ENCODE assay signal across 8 cellular contexts in genomic region chr1:16912791-16913615, GRCh38. TPM values are rescaled to one million over a fixed set of nuclear protein-coding genes. Genes with fewer than 3 reads are reported as not detected.
DNase-seq lines count a peak whose midpoint lies in the region; ATAC-seq, FAIRE-seq and TF ChIP-seq lines count a peak whose summit lies in the region.
"Not testable (repeated sequence)": the region's sequence is repeated elsewhere in the genome, so short reads cannot be mapped to it uniquely, and the experiment has no call there.

No MANE protein-coding gene starts in this region.

- not testable (repeated sequence) for H3K36me3 ChIP-seq in BLaER1 treated with 17β-estradiol and CSF1 and Interleukin-3, amounts not matched to agents 10 nM and 100 nM; HUES48 (ENCODE audit: control insufficient read depth, insufficient read depth, low read length); SU-DHL-6 (ENCODE audit: low read length); kidney (ENCODE audit: control insufficient read depth in 1 of 2, insufficient read depth in 2 of 2, low read length in 2 of 2); neuron (ENCODE audit: insufficient read depth, low read length)

- peak overlapping the region; percentile 85 to 100 (median 96) for H3K4me2 ChIP-seq in BLaER1 treated with 17β-estradiol and CSF1 and Interleukin-3, amounts not matched to agents 10 nM and 100 nM
- H3K4me2 ChIP-seq in SU-DHL-6 (ENCODE audit: low read depth, low read length, poor library complexity, severe bottlenecking) = peak overlapping the region; percentile 60

- peaks cover 32% of the 10 kb centered on the region for H3K4me1 Mint-ChIP-seq in activated naive CD8-positive, alpha-beta T cell treated with anti-CD3 and anti-CD28 coated beads, Interleukin-2, amount 50 U/mL, for 24 hours

- H3K9me3 Mint-ChIP-seq in activated naive CD8-positive, alpha-beta T cell treated with anti-CD3 and anti-CD28 coated beads, Interleukin-2, amount 50 U/mL, for 24 hours = not testable (repeated sequence)

- H3K27me3 ChIP-seq in BLaER1 treated with 17β-estradiol and CSF1 and Interleukin-3, amounts not matched to agents 10 nM and 100 nM; HUES48 (ENCODE audit: control insufficient read depth, insufficient read depth, low read length); SU-DHL-6 (ENCODE audit: low read length); neuron (ENCODE audit: insufficient read depth, low read length): not testable (repeated sequence)

- not testable (repeated sequence) for H3K79me2 ChIP-seq in SU-DHL-6 (ENCODE audit: insufficient read depth, low read length)

- H3K4me1 ChIP-seq in BLaER1 treated with 17β-estradiol and CSF1 and Interleukin-3, amounts not matched to agents 10 nM and 100 nM = peaks cover 23 to 42% (median 36%) of the 10 kb centered on the region in 10 experiments
- not testable (repeated sequence) for H3K4me1 ChIP-seq in HUES48 (ENCODE audit: control insufficient read depth, insufficient read depth, low read length); neuron (ENCODE audit: insufficient read depth, low read length)
- peaks cover 14 to 25% of the 10 kb centered on the region in 2 donors for H3K4me1 ChIP-seq in kidney (ENCODE audit: control insufficient read depth in 1 of 2, insufficient read depth in 1 of 2, low read depth in 1 of 2, low read length in 2 of 2)

- TF ChIP-seq CTCF in SU-DHL-6 (IDR thresholded peaks at IDR 0.05; ENCODE audit: insufficient read depth, low read length, poor library complexity, severe bottlenecking); epithelial cell of esophagus (IDR thresholded peaks at IDR 0.05; ENCODE audit: insufficient read depth, low read depth, low read length, missing control alignments); kidney (IDR thresholded peaks at IDR 0.05; ENCODE audit: borderline replicate concordance, extremely low read depth, insufficient read depth): not testable (repeated sequence)

- peak overlapping the region; percentile 39 for H3K27ac Mint-ChIP-seq in activated naive CD8-positive, alpha-beta T cell treated with anti-CD3 and anti-CD28 coated beads, Interleukin-2, amount 50 U/mL, for 24 hours

- not testable (repeated sequence) for ATAC-seq in activated naive CD8-positive, alpha-beta T cell treated with anti-CD3 and anti-CD28 coated beads, Interleukin-2, amount 50 U/mL, for 24 hours

- H3K9me3 ChIP-seq in BLaER1 treated with 17β-estradiol and CSF1 and Interleukin-3, amounts not matched to agents 10 nM and 100 nM (replicated peaks in 1 of 11); HUES48 (ENCODE audit: control insufficient read depth, insufficient read depth, low read length); SU-DHL-6 (ENCODE audit: insufficient read depth, low read length); kidney (ENCODE audit: control insufficient read depth in 1 of 2, low read length in 2 of 2); neuron (ENCODE audit: low read length): not testable (repeated sequence)

- intact Hi-C loops in kidney (cut with DNase I) = not testable (repeated sequence)

- peak overlapping the region; percentile 77 for H3K4me3 Mint-ChIP-seq in activated naive CD8-positive, alpha-beta T cell treated with anti-CD3 and anti-CD28 coated beads, Interleukin-2, amount 50 U/mL, for 24 hours

- H3K36me3 Mint-ChIP-seq in activated naive CD8-positive, alpha-beta T cell treated with anti-CD3 and anti-CD28 coated beads, Interleukin-2, amount 50 U/mL, for 24 hours (ENCODE audit: low read depth) = not testable (repeated sequence)

- not testable (repeated sequence) for H4K20me1 ChIP-seq in BLaER1 treated with 17β-estradiol and CSF1 and Interleukin-3, amounts not matched to agents 10 nM and 100 nM; SU-DHL-6 (ENCODE audit: low read depth, low read length)

- not testable (repeated sequence) for H3K27me3 Mint-ChIP-seq in activated naive CD8-positive, alpha-beta T cell treated with anti-CD3 and anti-CD28 coated beads, Interleukin-2, amount 50 U/mL, for 24 hours

- H3F3A ChIP-seq in SU-DHL-6 (ENCODE audit: insufficient read depth) = not testable (repeated sequence)

- DNase-seq in activated naive CD8-positive, alpha-beta T cell treated with anti-CD3 and anti-CD28 coated beads, Interleukin-2, amount 50 U/mL, for 24 hours; epithelial cell of esophagus (ENCODE audit: low read depth): not testable (repeated sequence)
- DNase-seq in kidney (peak; percentile 89), substantia nigra (lab: John Stamatoyannopoulos, UW) (peak in 7 of 49 donors; percentile 34 to 57 (median 36))

- H3K9ac ChIP-seq in BLaER1 treated with 17β-estradiol and CSF1 and Interleukin-3, amounts not matched to agents 10 nM and 100 nM = peak overlapping the region; percentile 63 to 90 (median 86); a peak in 21 of 22 replicates
- H3K9ac ChIP-seq in HUES48 (ENCODE audit: low read depth, low read length) (0 out of 2 replicates have a peak overlapping the region, but pooled peaks have one; percentile 18), SU-DHL-6 (ENCODE audit: low read length) (peak overlapping the region; percentile 54), kidney (ENCODE audit: low read length in 2 of 2) (peak overlapping the region; percentile 7 to 41)

- not testable (repeated sequence) for FAIRE-seq in kidney (lab: Jason Lieb, UNC)

- peak overlapping the region; percentile 57 for H2AFZ ChIP-seq in SU-DHL-6 (ENCODE audit: low read depth, low read length, severe bottlenecking)
- peak overlapping the region; percentile 41 for H2AFZ ChIP-seq in neuron (ENCODE audit: low read depth, low read length)

- peak overlapping the region; percentile 65 to 96 (median 82) for H3K4me3 ChIP-seq in BLaER1 treated with 17β-estradiol and CSF1 and Interleukin-3, amounts not matched to agents 10 nM and 100 nM
- peak overlapping the region; percentile 66 for H3K4me3 ChIP-seq in HUES48 (ENCODE audit: low read depth, low read length)
- peak overlapping the region; percentile 52 for H3K4me3 ChIP-seq in SU-DHL-6 (ENCODE audit: insufficient read depth, low read length, poor library complexity, severe bottlenecking)
- H3K4me3 ChIP-seq in epithelial cell of esophagus (ENCODE audit: low read length) = peak overlapping the region; percentile 67
- peak overlapping the region; percentile 46 to 62 for H3K4me3 ChIP-seq in kidney (ENCODE audit: low read length in 2 of 2)
- peak overlapping the region; percentile 47 for H3K4me3 ChIP-seq in neuron (ENCODE audit: low read length)

- H3K9me2 ChIP-seq in SU-DHL-6 (replicated peaks; ENCODE audit: insufficient read depth, low read length) = not testable (repeated sequence)

- peak overlapping the region in 9 of 11 experiments; percentile 34 to 70 (median 60); a peak in 14 of 22 replicates for H3K27ac ChIP-seq in BLaER1 treated with 17β-estradiol and CSF1 and Interleukin-3, amounts not matched to agents 10 nM and 100 nM
- not testable (repeated sequence) for H3K27ac ChIP-seq in HUES48 (ENCODE audit: low read depth, low read length); SU-DHL-6 (ENCODE audit: low read depth, low read length)
- H3K27ac ChIP-seq in kidney (ENCODE audit: low read depth in 2 of 2, low read length in 2 of 2) (peak overlapping the region; percentile 57 to 61), substantia nigra (ENCODE audit: low read depth, low read length, poor library complexity, severe bottlenecking) (peak overlapping the region; percentile 100)

RNA-seq across cellular contexts. Expression of gene CROCC, which starts 8.7 kb away (rescaled TPM):
- total RNA-seq in kidney = 30.5 TPM
- polyA plus RNA-seq in kidney (ENCODE audit: insufficient read depth, low read depth, low replicate concordance) = 10.6 TPM

RNA-seq across cellular contexts. Expression of gene RNU1-2, which starts 17.2 kb away (rescaled TPM):
- 8,605 TPM for total RNA-seq in kidney
- 26.8 TPM for polyA plus RNA-seq in kidney (ENCODE audit: insufficient read depth, low read depth, low replicate concordance)

Comparison
In these comparisons a context has a peak if more than half of its experiments do, and no peak if none do; other contexts are left out.
1. H3K9ac ChIP-seq: peak in every context shown above with its lines; median percentile 86 in BLaER1 treated with 17β-estradiol and CSF1 and Interleukin-3, amounts not matched to agents 10 nM and 100 nM; 54 in SU-DHL-6; 24 in kidney; 18 in HUES48.